Comparison of ENCODE assay signal across 24 cellular contexts in the genomic region with DNA sequence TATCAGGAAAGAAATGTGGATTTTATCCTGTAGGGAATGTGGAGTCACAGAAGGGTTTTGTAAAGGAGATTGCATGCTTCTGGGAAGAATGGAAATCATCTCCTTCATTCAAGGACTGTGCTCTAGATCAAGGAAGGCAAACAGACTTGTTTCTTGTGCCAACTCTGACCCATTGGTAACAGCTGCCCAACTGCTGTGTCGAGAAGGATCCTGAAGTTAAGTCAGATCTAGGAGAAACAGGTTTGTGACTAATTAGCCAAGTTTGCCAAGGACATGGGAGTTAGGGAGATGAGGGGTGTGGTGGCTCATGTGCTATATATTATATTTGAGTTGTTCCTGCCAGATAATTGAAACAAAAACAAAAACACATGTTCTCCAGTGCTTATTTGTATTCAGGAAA.
DNase-seq lines count a peak whose midpoint lies in the region; ATAC-seq and TF ChIP-seq lines count a peak whose summit lies in the region.
"Had no signal": no experiment of that assay in that cellular context is flagged by ENCODE, and none has a peak within 500 bp of the region (broad histone marks: within the 10 kb centered on the region; RNA-seq: fewer than 3 reads in every experiment).

No MANE protein-coding gene starts in this region.

- H3K4me3 Mint-ChIP-seq in osteocyte (ENCODE audit: unreplicated experiment), result no peak overlapping the region
- H3K4me3 Mint-ChIP-seq in stimulated activated memory B cell treated with anti-CD40 and anti-IgM and Interleukin-4, amounts not matched to agents 10 μg/mL and 1 μg/mL and 100 μg/mL, for 72 hours, result no peak overlapping the region
- H3K4me3 Mint-ChIP-seq: activated CD4-positive, alpha-beta T cell treated with anti-CD3 and anti-CD28 coated beads, Interleukin-2, amount 10 ng/mL, durations not matched to agents 7 days and 5 days; activated naive CD8-positive, alpha-beta T cell treated with anti-CD3 and anti-CD28 coated beads, Interleukin-2, amount 10 ng/mL, durations not matched to agents 7 days and 5 days; CD14-positive monocyte; neural crest cell had no signal

- H3K9me3 ChIP-seq in MG63, result no peaks in the 10 kb centered on the region
- H3K9me3 ChIP-seq in esophagus squamous epithelium, result no peaks in the 10 kb centered on the region
- H3K9me3 ChIP-seq: A549, prostate gland, stomach had no signal

- no peak for ATAC-seq in stimulated activated memory B cell treated with anti-CD40 and anti-IgM and Interleukin-4, amounts not matched to agents 10 μg/mL and 1 μg/mL and 100 μg/mL, for 72 hours
- ATAC-seq: A549, HepG2, left lobe of liver had no signal

- H3K36me3 ChIP-seq in MG63 (no peaks in the 10 kb centered on the region), esophagus squamous epithelium (no peaks in the 10 kb centered on the region)
- H3K36me3 ChIP-seq: prostate gland, stomach had no signal

- no peak for TF ChIP-seq POLR2A in esophagus squamous epithelium (IDR thresholded peaks at IDR 0.05)

- peak; percentile 90 for DNase-seq in AG09319 (ENCODE audit: extremely low read depth, low read depth)
- DNase-seq in MG63, result peak; percentile 70
- no peak for DNase-seq in esophagus squamous epithelium (lab: John Stamatoyannopoulos, UW)
- no peak for DNase-seq in osteocyte (ENCODE audit: extremely low spot score, unreplicated experiment)
- DNase-seq in glomerular visceral epithelial cell (ENCODE audit: extremely low spot score), result no peak
- DNase-seq in COLO668 (lab: John Stamatoyannopoulos, UW; ENCODE audit: unreplicated experiment), result no peak
- no peak for DNase-seq in effector CD4-positive, alpha-beta T cell
- DNase-seq: activated CD4-positive, alpha-beta T cell treated with anti-CD3 and anti-CD28 coated beads, Interleukin-2, amount 10 ng/mL, durations not matched to agents 7 days and 5 days; activated CD8-positive, alpha-beta memory T cell treated with anti-CD3 and anti-CD28 coated beads, Interleukin-2, amount 50 U/mL, for 4 hours; activated naive CD8-positive, alpha-beta T cell treated with anti-CD3 and anti-CD28 coated beads, Interleukin-2, amount 10 ng/mL, durations not matched to agents 7 days and 5 days; glutamatergic neuron; midbrain; MM.1S; NCI-H146; NCI-H2171 treated with DMSO at 0.1 percent for 48 hours; stimulated activated CD4-positive, alpha-beta T cell treated with anti-CD3 and anti-CD28 coated beads, Interleukin-4, amount 100 ng/mL, for 24 hours; stomach had no signal

- H3K4me3 ChIP-seq in MG63, result no peak overlapping the region
- no peak overlapping the region for H3K4me3 ChIP-seq in esophagus squamous epithelium
- H3K4me3 ChIP-seq: A549, prostate gland, stomach had no signal

- peak overlapping the region in 3 of 4 donors; percentile 39 to 62 (median 52) for H3K27ac ChIP-seq in esophagus squamous epithelium
- H3K27ac ChIP-seq: stomach had no signal

- H3K27ac Mint-ChIP-seq in osteocyte (ENCODE audit: unreplicated experiment), result peak overlapping the region; percentile 11
- H3K27ac Mint-ChIP-seq in stimulated activated memory B cell treated with anti-CD40 and anti-IgM and Interleukin-4, amounts not matched to agents 10 μg/mL and 1 μg/mL and 100 μg/mL, for 72 hours, result no peak overlapping the region
- H3K27ac Mint-ChIP-seq: activated CD4-positive, alpha-beta T cell treated with anti-CD3 and anti-CD28 coated beads, Interleukin-2, amount 10 ng/mL, durations not matched to agents 7 days and 5 days; activated naive CD8-positive, alpha-beta T cell treated with anti-CD3 and anti-CD28 coated beads, Interleukin-2, amount 10 ng/mL, durations not matched to agents 7 days and 5 days; CD14-positive monocyte had no signal

- H3K36me3 Mint-ChIP-seq in osteocyte (ENCODE audit: unreplicated experiment), result no peaks in the 10 kb centered on the region
- H3K36me3 Mint-ChIP-seq in stimulated activated memory B cell treated with anti-CD40 and anti-IgM and Interleukin-4, amounts not matched to agents 10 μg/mL and 1 μg/mL and 100 μg/mL, for 72 hours, result no peaks in the 10 kb centered on the region
- H3K36me3 Mint-ChIP-seq: activated naive CD8-positive, alpha-beta T cell treated with anti-CD3 and anti-CD28 coated beads, Interleukin-2, amount 10 ng/mL, durations not matched to agents 7 days and 5 days; CD14-positive monocyte had no signal

- H3K4me1 Mint-ChIP-seq in osteocyte (ENCODE audit: unreplicated experiment), result peaks cover 18% of the 10 kb centered on the region
- no peaks in the 10 kb centered on the region for H3K4me1 Mint-ChIP-seq in stimulated activated memory B cell treated with anti-CD40 and anti-IgM and Interleukin-4, amounts not matched to agents 10 μg/mL and 1 μg/mL and 100 μg/mL, for 72 hours
- H3K4me1 Mint-ChIP-seq: activated CD4-positive, alpha-beta T cell treated with anti-CD3 and anti-CD28 coated beads, Interleukin-2, amount 10 ng/mL, durations not matched to agents 7 days and 5 days; activated naive CD8-positive, alpha-beta T cell treated with anti-CD3 and anti-CD28 coated beads, Interleukin-2, amount 10 ng/mL, durations not matched to agents 7 days and 5 days; CD14-positive monocyte; neural crest cell had no signal

- intact Hi-C loops in esophagus squamous epithelium (cut with DNase I), result no loop called here

- H3K27me3 ChIP-seq in MG63 (no peaks in the 10 kb centered on the region), esophagus squamous epithelium (no peaks in the 10 kb centered on the region)
- H3K27me3 ChIP-seq: stomach had no signal

- no peaks in the 10 kb centered on the region for H3K9me3 Mint-ChIP-seq in osteocyte (ENCODE audit: unreplicated experiment)
- no peaks in the 10 kb centered on the region for H3K9me3 Mint-ChIP-seq in stimulated activated memory B cell treated with anti-CD40 and anti-IgM and Interleukin-4, amounts not matched to agents 10 μg/mL and 1 μg/mL and 100 μg/mL, for 72 hours
- H3K9me3 Mint-ChIP-seq: activated CD4-positive, alpha-beta T cell treated with anti-CD3 and anti-CD28 coated beads, Interleukin-2, amount 10 ng/mL, durations not matched to agents 7 days and 5 days; activated naive CD8-positive, alpha-beta T cell treated with anti-CD3 and anti-CD28 coated beads, Interleukin-2, amount 10 ng/mL, durations not matched to agents 7 days and 5 days; CD14-positive monocyte; neural crest cell had no signal

- no peaks in the 10 kb centered on the region for H3K27me3 Mint-ChIP-seq in osteocyte (ENCODE audit: unreplicated experiment)
- no peaks in the 10 kb centered on the region for H3K27me3 Mint-ChIP-seq in stimulated activated memory B cell treated with anti-CD40 and anti-IgM and Interleukin-4, amounts not matched to agents 10 μg/mL and 1 μg/mL and 100 μg/mL, for 72 hours
- H3K27me3 Mint-ChIP-seq: activated CD4-positive, alpha-beta T cell treated with anti-CD3 and anti-CD28 coated beads, Interleukin-2, amount 10 ng/mL, durations not matched to agents 7 days and 5 days had no signal

- TF ChIP-seq CTCF in AG09319 (IDR thresholded peaks at IDR 0.05; ENCODE audit: low read depth, low read length) (no peak), esophagus squamous epithelium (IDR thresholded peaks at IDR 0.05) (no peak), osteocyte (IDR thresholded peaks at IDR 0.05) (no peak)

- peaks cover 0 to 21% (median 8%) of the 10 kb centered on the region in 3 donors for H3K4me1 ChIP-seq in esophagus squamous epithelium
- H3K4me1 ChIP-seq: A549, prostate gland, stomach had no signal

- 15 to 20% methylated on average over 1 of the region's 1 CpG for WGBS in esophagus squamous epithelium, 2 donors

Comparison
In these comparisons a context has a peak if more than half of its experiments do, and no peak if none do; other contexts are left out.
1. DNase-seq: peak in AG09319 (single experiment) and MG63 (single experiment); none in esophagus squamous epithelium (single experiment), osteocyte (single experiment), glomerular visceral epithelial cell (single experiment), COLO668 (single experiment) and effector CD4-positive, alpha-beta T cell (single experiment).